In the genomic region with DNA sequence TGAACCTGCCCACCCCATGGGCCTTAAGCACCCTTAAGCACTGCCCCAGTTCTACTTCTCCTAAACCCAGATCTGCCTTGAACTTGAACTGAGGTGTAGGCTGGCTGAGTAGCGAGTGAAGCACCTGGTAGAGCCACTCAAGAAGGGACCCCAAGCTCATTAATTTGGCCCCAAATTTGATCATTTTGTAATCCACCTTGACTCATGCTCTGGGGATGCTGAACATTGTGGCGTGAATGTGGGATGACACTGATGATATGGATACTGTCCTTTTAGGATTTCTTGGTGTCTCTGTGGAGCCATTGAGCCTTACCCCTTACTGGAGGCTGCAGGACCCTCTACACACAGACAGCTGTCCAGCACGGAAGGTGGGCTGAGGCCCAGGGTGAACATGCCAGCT, we compare ENCODE assay signal across 32 cellular contexts. TPM values are rescaled to one million over a fixed set of nuclear protein-coding genes. Genes with fewer than 3 reads are reported as not detected.
"Had no signal": no experiment of that assay in that cellular context is flagged by ENCODE, and none has a peak within 500 bp of the region (broad histone marks: within the 10 kb centered on the region; RNA-seq: fewer than 3 reads in every experiment).

A gene (plus strand): TSS at position 301 of the 400 bp plus-strand sequence. CDS start 91 bp downstream, at position 392.

- H3K4me3 Mint-ChIP-seq: dendritic cell treated with granulocyte-macrophage colony-stimulating factor and Interleukin-4, amounts not matched to agents 40 ng/mL and 50 ng/mL, for 4 days; effector memory CD8-positive, alpha-beta T cell; endodermal cell had no signal

- H3K9me3 ChIP-seq: colonic mucosa, esophagus muscularis mucosa, esophagus squamous epithelium, gastrocnemius medialis, gastroesophageal sphincter, heart right ventricle had no signal

- ATAC-seq: effector memory CD8-positive, alpha-beta T cell; esophagus mucosa; foreskin keratinocyte; gastrocnemius medialis; gastroesophageal sphincter; heart left ventricle; heart right ventricle had no signal

- H3K4me1 ChIP-seq: colonic mucosa, foreskin keratinocyte, gastrocnemius medialis, gastroesophageal sphincter, heart left ventricle had no signal

- DNase-seq: colonic mucosa; cortex of kidney; dermis blood vessel endothelial cell; dorsolateral prefrontal cortex; effector CD4-positive, alpha-beta T cell; effector CD8-positive, alpha-beta T cell; effector memory CD4-positive, alpha-beta T cell; effector memory CD8-positive, alpha-beta T cell; endodermal cell; erythroblast; esophagus squamous epithelium; foreskin fibroblast; foreskin keratinocyte; foreskin melanocyte; gastrocnemius medialis; glutamatergic neuron; head of caudate nucleus; heart left ventricle; heart right ventricle had no signal

- H3K4me1 Mint-ChIP-seq: endodermal cell had no signal

- H3K27me3 Mint-ChIP-seq: effector memory CD8-positive, alpha-beta T cell had no signal

- H3K36me3 ChIP-seq: colonic mucosa, esophagus muscularis mucosa, esophagus squamous epithelium, gastrocnemius medialis, gastroesophageal sphincter, heart left ventricle, heart right ventricle had no signal

- H3K4me3 ChIP-seq: colonic mucosa, coronary artery, dorsolateral prefrontal cortex, esophagus muscularis mucosa, esophagus squamous epithelium, gastrocnemius medialis, gastroesophageal sphincter, heart left ventricle, heart right ventricle had no signal

- H3K27ac Mint-ChIP-seq: dendritic cell treated with granulocyte-macrophage colony-stimulating factor and Interleukin-4, amounts not matched to agents 40 ng/mL and 50 ng/mL, for 4 days; effector memory CD8-positive, alpha-beta T cell; endodermal cell had no signal

- H3K27me3 ChIP-seq: colonic mucosa, esophagus muscularis mucosa, esophagus squamous epithelium, foreskin keratinocyte, gastrocnemius medialis, gastroesophageal sphincter, heart left ventricle, heart right ventricle had no signal

- H3K9me3 Mint-ChIP-seq: dendritic cell treated with granulocyte-macrophage colony-stimulating factor and Interleukin-4, amounts not matched to agents 40 ng/mL and 50 ng/mL, for 4 days; effector memory CD8-positive, alpha-beta T cell had no signal

- H3K27ac ChIP-seq: colonic mucosa, coronary artery, dorsolateral prefrontal cortex, epithelial cell of prostate, esophagus muscularis mucosa, esophagus squamous epithelium, foreskin keratinocyte, gastrocnemius medialis, gastroesophageal sphincter, heart left ventricle, heart right ventricle had no signal

- FAIRE-seq: colon, endometrium, endothelial cell of umbilical vein, frontal cortex had no signal

RNA-seq across cellular contexts. Expression of the gene that starts here (rescaled TPM):
- total RNA-seq: colonic mucosa, dermis microvascular lymphatic vessel endothelial cell, endothelial cell of umbilical vein, epithelial cell of proximal tubule, glomerular endothelial cell had no signal
- polyA plus RNA-seq: endothelial cell of umbilical vein had no signal
